In the genomic region with DNA sequence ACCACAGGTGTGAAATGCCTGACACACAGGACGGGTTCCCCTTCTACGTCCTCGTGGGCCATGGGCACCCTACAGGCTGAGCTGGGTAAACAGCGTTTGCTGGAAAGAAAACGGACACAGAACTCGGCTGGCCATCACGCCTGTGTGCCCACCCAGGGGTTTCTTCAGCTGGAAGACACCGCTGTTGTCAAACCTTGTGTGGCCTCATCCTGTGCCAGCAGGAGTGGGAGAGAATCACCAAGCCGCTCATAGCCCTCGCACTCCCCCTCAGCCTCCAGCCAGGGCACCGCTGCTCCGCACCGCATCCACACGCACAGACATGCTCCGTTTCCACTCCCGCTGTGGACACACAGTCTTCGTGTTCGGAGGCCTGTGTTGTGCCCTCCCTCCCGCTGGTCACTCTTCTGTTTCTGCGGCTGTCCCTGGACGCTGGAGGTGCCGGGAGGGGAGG, we compare ENCODE assay signal across 20 cellular contexts.
"Had no signal": no experiment of that assay in that cellular context is flagged by ENCODE, and none has a peak within 500 bp of the region (broad histone marks: within the 10 kb centered on the region; RNA-seq: fewer than 3 reads in every experiment).

No MANE protein-coding gene starts in this region.

- H3K27me3 ChIP-seq: breast epithelium, gastrocnemius medialis, heart left ventricle, thyroid gland, uterus had no signal

- H3K9me3 Mint-ChIP-seq: activated CD4-positive, alpha-beta memory T cell treated with anti-CD3 and anti-CD28 coated beads, Interleukin-2, amount 10 ng/mL, durations not matched to agents 7 days and 5 days; activated T-cell treated with anti-CD3 and anti-CD28 coated beads, Interleukin-2, amount 50 U/mL, for 4 hours; immature natural killer cell; memory B cell; natural killer cell; stimulated activated naive B cell treated with anti-CD40 and anti-IgM and Interleukin-4, amounts not matched to agents 10 μg/mL and 1 μg/mL and 100 μg/mL, for 72 hours had no signal

- H3K4me3 ChIP-seq: breast epithelium, gastrocnemius medialis, heart left ventricle, psoas muscle, thyroid gland, uterus had no signal

- H3K27ac Mint-ChIP-seq: activated CD4-positive, alpha-beta memory T cell treated with anti-CD3 and anti-CD28 coated beads, Interleukin-2, amount 10 ng/mL, durations not matched to agents 7 days and 5 days; effector memory CD8-positive, alpha-beta T cell; immature natural killer cell; memory B cell; natural killer cell; stimulated activated naive B cell treated with anti-CD40 and anti-IgM and Interleukin-4, amounts not matched to agents 10 μg/mL and 1 μg/mL and 100 μg/mL, for 72 hours; T-helper 17 cell had no signal

- ATAC-seq: activated T-cell treated with anti-CD3 and anti-CD28 coated beads, Interleukin-2, amount 50 U/mL, for 4 hours; effector memory CD8-positive, alpha-beta T cell; gastrocnemius medialis; heart left ventricle; natural killer cell; psoas muscle; stimulated activated naive B cell treated with anti-CD40 and anti-IgM and Interleukin-4, amounts not matched to agents 10 μg/mL and 1 μg/mL and 100 μg/mL, for 72 hours; T-helper 17 cell had no signal

- DNase-seq: activated CD4-positive, alpha-beta memory T cell treated with anti-CD3 and anti-CD28 coated beads, Interleukin-2, amount 10 ng/mL, durations not matched to agents 7 days and 5 days; activated CD4-positive, alpha-beta T cell treated with anti-CD3 and anti-CD28 coated beads for 4 hours; activated gamma-delta T cell treated with Interleukin-2 at 50 U/mL for 16 hours; activated T-cell treated with anti-CD3 and anti-CD28 coated beads, Interleukin-2, amount 50 U/mL, for 4 hours; anterior cingulate cortex; dermis blood vessel endothelial cell; effector memory CD8-positive, alpha-beta T cell; gastrocnemius medialis; immature natural killer cell; natural killer cell; stimulated activated CD4-positive, alpha-beta T cell treated with anti-CD3 and anti-CD28 coated beads, Interleukin-2, amount 100 ng/mL, for 48 hours; stimulated activated naive B cell treated with anti-CD40 and anti-IgM and Interleukin-4, amounts not matched to agents 10 μg/mL and 1 μg/mL and 100 μg/mL, for 72 hours; T-helper 17 cell; thyroid gland; uterus; WERI-Rb-1 had no signal

- H3K36me3 Mint-ChIP-seq: immature natural killer cell; memory B cell; natural killer cell; stimulated activated naive B cell treated with anti-CD40 and anti-IgM and Interleukin-4, amounts not matched to agents 10 μg/mL and 1 μg/mL and 100 μg/mL, for 72 hours had no signal

- H3K27ac ChIP-seq: gastrocnemius medialis, psoas muscle, thyroid gland, uterus, WERI-Rb-1 had no signal

- H3K27me3 Mint-ChIP-seq: activated CD4-positive, alpha-beta memory T cell treated with anti-CD3 and anti-CD28 coated beads, Interleukin-2, amount 10 ng/mL, durations not matched to agents 7 days and 5 days had no signal

- H3K9me3 ChIP-seq: breast epithelium, gastrocnemius medialis, heart left ventricle, psoas muscle, thyroid gland, uterus had no signal

- H3K36me3 ChIP-seq: breast epithelium, gastrocnemius medialis, heart left ventricle, thyroid gland, uterus, WERI-Rb-1 had no signal

- H3K4me1 ChIP-seq: breast epithelium, gastrocnemius medialis, psoas muscle, thyroid gland, uterus had no signal

- H3K4me1 Mint-ChIP-seq: activated CD4-positive, alpha-beta memory T cell treated with anti-CD3 and anti-CD28 coated beads, Interleukin-2, amount 10 ng/mL, durations not matched to agents 7 days and 5 days; immature natural killer cell; memory B cell; natural killer cell; T-helper 17 cell had no signal

- H3K4me3 Mint-ChIP-seq: activated CD4-positive, alpha-beta memory T cell treated with anti-CD3 and anti-CD28 coated beads, Interleukin-2, amount 10 ng/mL, durations not matched to agents 7 days and 5 days; activated T-cell treated with anti-CD3 and anti-CD28 coated beads, Interleukin-2, amount 50 U/mL, for 4 hours; effector memory CD8-positive, alpha-beta T cell; immature natural killer cell; memory B cell; natural killer cell; stimulated activated naive B cell treated with anti-CD40 and anti-IgM and Interleukin-4, amounts not matched to agents 10 μg/mL and 1 μg/mL and 100 μg/mL, for 72 hours; T-helper 17 cell had no signal
